In the genomic region with DNA sequence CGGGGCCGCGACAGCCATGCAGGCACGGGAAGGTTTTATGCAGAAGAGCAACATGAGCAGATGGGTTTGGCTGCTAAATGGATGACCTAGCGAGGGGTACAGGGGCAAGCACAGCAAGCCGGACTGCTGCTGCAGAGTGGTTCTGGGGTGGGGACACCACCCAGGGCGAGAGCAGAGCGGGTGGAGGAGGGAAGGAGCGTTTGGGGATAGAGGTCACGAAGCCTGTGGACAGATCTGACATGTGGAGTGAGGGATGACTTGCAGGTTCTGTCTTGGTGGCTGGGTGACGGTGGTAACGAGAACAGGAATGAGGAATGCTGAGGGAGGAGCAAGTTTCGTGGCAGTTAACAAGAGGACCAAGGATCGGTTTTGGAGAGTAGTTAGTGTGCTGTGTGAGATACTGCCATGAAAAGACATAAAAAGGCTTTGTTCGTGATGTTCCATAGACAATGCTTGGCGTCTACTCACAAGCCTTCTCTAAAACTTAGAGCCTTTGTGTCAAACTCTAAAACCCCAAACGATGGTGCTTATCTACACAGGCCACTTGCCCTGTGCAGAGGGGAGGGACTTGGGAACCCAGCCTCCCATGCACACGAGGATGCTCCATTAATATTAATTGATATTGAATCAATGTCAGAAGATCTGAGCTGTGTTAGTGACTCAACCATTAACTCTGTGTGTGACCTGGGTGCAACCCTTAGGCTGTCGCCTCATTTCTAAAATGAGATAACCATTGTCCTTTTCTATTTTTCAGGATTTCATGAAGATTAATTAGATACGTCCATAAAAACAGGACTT, we compare ENCODE assay signal across 1 cellular context.
A peak's percentile ranks its signal among the peaks of the same experiment; 100 is the strongest.
TF ChIP-seq lines count a peak whose summit lies in the region.

No MANE protein-coding gene starts in this region.

TF ChIP-seq in K562, 482 proteins besides CTCF, POLR2A, EP300 and RAD21 (continued from another document and continues in another):
- peak; percentile 37; the same call in 1 of the 2 replicates for TF ChIP-seq CREM (IDR thresholded peaks at IDR 0.05; ENCODE audit: low read depth)
- TF ChIP-seq, protein P1, sequence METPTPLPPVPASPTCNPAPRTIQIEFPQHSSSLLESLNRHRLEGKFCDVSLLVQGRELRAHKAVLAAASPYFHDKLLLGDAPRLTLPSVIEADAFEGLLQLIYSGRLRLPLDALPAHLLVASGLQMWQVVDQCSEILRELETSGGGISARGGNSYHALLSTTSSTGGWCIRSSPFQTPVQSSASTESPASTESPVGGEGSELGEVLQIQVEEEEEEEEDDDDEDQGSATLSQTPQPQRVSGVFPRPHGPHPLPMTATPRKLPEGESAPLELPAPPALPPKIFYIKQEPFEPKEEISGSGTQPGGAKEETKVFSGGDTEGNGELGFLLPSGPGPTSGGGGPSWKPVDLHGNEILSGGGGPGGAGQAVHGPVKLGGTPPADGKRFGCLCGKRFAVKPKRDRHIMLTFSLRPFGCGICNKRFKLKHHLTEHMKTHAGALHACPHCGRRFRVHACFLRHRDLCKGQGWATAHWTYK (CRISPR knock-in tag; IDR thresholded peaks at IDR 0.05) = no peak
- TF ChIP-seq PTRF (tag; IDR thresholded peaks at IDR 0.05) = no peak
- no peak for TF ChIP-seq NFYB (IDR thresholded peaks at IDR 0.05; ENCODE audit: extremely low read depth, insufficient read length)
- TF ChIP-seq SIX5 (IDR thresholded peaks at IDR 0.05; ENCODE audit: borderline replicate concordance in 1 of 2, insufficient read depth in 1 of 2, low read depth in 1 of 2, low read length in 2 of 2) = no peak
- peak; percentile 38 for TF ChIP-seq PBX2 (CRISPR knock-in tag; IDR thresholded peaks at IDR 0.05; ENCODE audit: low read depth)
- TF ChIP-seq PBX2 (tag; conservative IDR thresholded peaks at IDR 0.05; ENCODE audit: low read depth) = peak; percentile 95
- no peak for TF ChIP-seq ETV6 (IDR thresholded peaks at IDR 0.05; ENCODE audit: borderline replicate concordance in 1 of 2, low read depth in 2 of 2, low read length in 1 of 2)
- no peak for TF ChIP-seq ETV6 (CRISPR knock-in tag; IDR thresholded peaks at IDR 0.05; ENCODE audit: borderline replicate concordance)
- no peak; a peak in 1 of 4 replicates for TF ChIP-seq NRF1 (conservative IDR thresholded peaks at IDR 0.05 in 1 of 2, IDR thresholded peaks at IDR 0.05 in 1 of 2)
- TF ChIP-seq PYGO2 (tag; IDR thresholded peaks at IDR 0.05) = no peak
- 0 out of 2 replicates have a peak, but pooled peaks have one; percentile 9 for TF ChIP-seq RFX1 (IDR thresholded peaks at IDR 0.05)
- no peak for TF ChIP-seq ZNF79 (CRISPR knock-in tag; IDR thresholded peaks at IDR 0.05; ENCODE audit: low read depth)
- no peak for TF ChIP-seq NFXL1 (CRISPR knock-in tag; IDR thresholded peaks at IDR 0.05)
- TF ChIP-seq HNRNPLL (IDR thresholded peaks at IDR 0.05; ENCODE audit: low read depth, low read length, poor library complexity, severe bottlenecking) = no peak
- no peak for TF ChIP-seq HEY1 (CRISPR knock-in tag; IDR thresholded peaks at IDR 0.05; ENCODE audit: borderline replicate concordance)
- TF ChIP-seq NCOA6 (IDR thresholded peaks at IDR 0.05) = no peak
- TF ChIP-seq, protein P2, sequence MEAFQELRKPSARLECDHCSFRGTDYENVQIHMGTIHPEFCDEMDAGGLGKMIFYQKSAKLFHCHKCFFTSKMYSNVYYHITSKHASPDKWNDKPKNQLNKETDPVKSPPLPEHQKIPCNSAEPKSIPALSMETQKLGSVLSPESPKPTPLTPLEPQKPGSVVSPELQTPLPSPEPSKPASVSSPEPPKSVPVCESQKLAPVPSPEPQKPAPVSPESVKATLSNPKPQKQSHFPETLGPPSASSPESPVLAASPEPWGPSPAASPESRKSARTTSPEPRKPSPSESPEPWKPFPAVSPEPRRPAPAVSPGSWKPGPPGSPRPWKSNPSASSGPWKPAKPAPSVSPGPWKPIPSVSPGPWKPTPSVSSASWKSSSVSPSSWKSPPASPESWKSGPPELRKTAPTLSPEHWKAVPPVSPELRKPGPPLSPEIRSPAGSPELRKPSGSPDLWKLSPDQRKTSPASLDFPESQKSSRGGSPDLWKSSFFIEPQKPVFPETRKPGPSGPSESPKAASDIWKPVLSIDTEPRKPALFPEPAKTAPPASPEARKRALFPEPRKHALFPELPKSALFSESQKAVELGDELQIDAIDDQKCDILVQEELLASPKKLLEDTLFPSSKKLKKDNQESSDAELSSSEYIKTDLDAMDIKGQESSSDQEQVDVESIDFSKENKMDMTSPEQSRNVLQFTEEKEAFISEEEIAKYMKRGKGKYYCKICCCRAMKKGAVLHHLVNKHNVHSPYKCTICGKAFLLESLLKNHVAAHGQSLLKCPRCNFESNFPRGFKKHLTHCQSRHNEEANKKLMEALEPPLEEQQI (IDR thresholded peaks at IDR 0.05) = peak; percentile 60; the same call in 1 of the 2 replicates
- TF ChIP-seq NR1H2 (CRISPR knock-in tag; IDR thresholded peaks at IDR 0.05) = no peak
- no peak for TF ChIP-seq MIER1 (IDR thresholded peaks at IDR 0.05; ENCODE audit: low read depth)
- TF ChIP-seq THRAP3 (IDR thresholded peaks at IDR 0.05; ENCODE audit: borderline replicate concordance) = no peak
- TF ChIP-seq FOXA3 (CRISPR knock-in tag; conservative IDR thresholded peaks at IDR 0.05 in 1 of 2, IDR thresholded peaks at IDR 0.05 in 1 of 2) = no peak
- TF ChIP-seq ELF1 (tag; IDR thresholded peaks at IDR 0.05) = no peak
- TF ChIP-seq NR3C1 (CRISPR knock-in tag; IDR thresholded peaks at IDR 0.05) = no peak
- TF ChIP-seq GMEB1 (CRISPR knock-in tag; IDR thresholded peaks at IDR 0.05) = no peak
- no peak for TF ChIP-seq ZHX1 (conservative IDR thresholded peaks at IDR 0.05; ENCODE audit: low read length)
- no peak for TF ChIP-seq NFIC (IDR thresholded peaks at IDR 0.05)
- TF ChIP-seq TEAD2 (tag; IDR thresholded peaks at IDR 0.05) = no peak
- TF ChIP-seq ADNP (tag; IDR thresholded peaks at IDR 0.05) = no peak
- TF ChIP-seq TRIM28 (IDR thresholded peaks at IDR 0.05) = peak; percentile 73; the same call in 1 of the 2 replicates
- peak; percentile 60; the same call in 1 of the 2 replicates for TF ChIP-seq MYC (IDR thresholded peaks at IDR 0.05; ENCODE audit: low read depth, low read length)
- no peak for TF ChIP-seq MYC (CRISPR knock-in tag; IDR thresholded peaks at IDR 0.05; ENCODE audit: borderline replicate concordance, low read depth)
- TF ChIP-seq SMC3 (conservative IDR thresholded peaks at IDR 0.05; ENCODE audit: insufficient read depth, low read depth, low read length) = no peak
- TF ChIP-seq TAL1 (IDR thresholded peaks at IDR 0.05) = peak; percentile 70; the same call in 1 of the 2 replicates
- TF ChIP-seq RBM14 (IDR thresholded peaks at IDR 0.05; ENCODE audit: borderline replicate concordance, insufficient read depth, low read depth, low read length) = no peak
- no peak for TF ChIP-seq BDP1 (IDR thresholded peaks at IDR 0.05; ENCODE audit: insufficient read depth, insufficient read length)
- TF ChIP-seq MNT (conservative IDR thresholded peaks at IDR 0.05) = peak; percentile 68 to 76
- TF ChIP-seq NR4A1 (CRISPR knock-in tag; IDR thresholded peaks at IDR 0.05) = no peak
- peak; percentile 82 for TF ChIP-seq NR4A1 (tag; IDR thresholded peaks at IDR 0.05)
- TF ChIP-seq ZNF511 (CRISPR knock-in tag; IDR thresholded peaks at IDR 0.05) = no peak
- TF ChIP-seq, protein P3, sequence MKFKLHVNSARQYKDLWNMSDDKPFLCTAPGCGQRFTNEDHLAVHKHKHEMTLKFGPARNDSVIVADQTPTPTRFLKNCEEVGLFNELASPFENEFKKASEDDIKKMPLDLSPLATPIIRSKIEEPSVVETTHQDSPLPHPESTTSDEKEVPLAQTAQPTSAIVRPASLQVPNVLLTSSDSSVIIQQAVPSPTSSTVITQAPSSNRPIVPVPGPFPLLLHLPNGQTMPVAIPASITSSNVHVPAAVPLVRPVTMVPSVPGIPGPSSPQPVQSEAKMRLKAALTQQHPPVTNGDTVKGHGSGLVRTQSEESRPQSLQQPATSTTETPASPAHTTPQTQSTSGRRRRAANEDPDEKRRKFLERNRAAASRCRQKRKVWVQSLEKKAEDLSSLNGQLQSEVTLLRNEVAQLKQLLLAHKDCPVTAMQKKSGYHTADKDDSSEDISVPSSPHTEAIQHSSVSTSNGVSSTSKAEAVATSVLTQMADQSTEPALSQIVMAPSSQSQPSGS (CRISPR knock-in tag; IDR thresholded peaks at IDR 0.05) = no peak
- no peak for TF ChIP-seq HLTF (IDR thresholded peaks at IDR 0.05)
- TF ChIP-seq BCOR (IDR thresholded peaks at IDR 0.05) = no peak
- no peak for TF ChIP-seq OTX1 (CRISPR knock-in tag; IDR thresholded peaks at IDR 0.05)
- peak; percentile 84 for TF ChIP-seq NR2C1 (IDR thresholded peaks at IDR 0.05)
- TF ChIP-seq NR2C1 (tag; IDR thresholded peaks at IDR 0.05) = peak; percentile 83
- TF ChIP-seq HDAC6 (IDR thresholded peaks at IDR 0.05; ENCODE audit: low read depth, low read length) = no peak
- TF ChIP-seq TAF15 (IDR thresholded peaks at IDR 0.05; ENCODE audit: low read depth, low read length) = no peak
- TF ChIP-seq, protein P4, sequence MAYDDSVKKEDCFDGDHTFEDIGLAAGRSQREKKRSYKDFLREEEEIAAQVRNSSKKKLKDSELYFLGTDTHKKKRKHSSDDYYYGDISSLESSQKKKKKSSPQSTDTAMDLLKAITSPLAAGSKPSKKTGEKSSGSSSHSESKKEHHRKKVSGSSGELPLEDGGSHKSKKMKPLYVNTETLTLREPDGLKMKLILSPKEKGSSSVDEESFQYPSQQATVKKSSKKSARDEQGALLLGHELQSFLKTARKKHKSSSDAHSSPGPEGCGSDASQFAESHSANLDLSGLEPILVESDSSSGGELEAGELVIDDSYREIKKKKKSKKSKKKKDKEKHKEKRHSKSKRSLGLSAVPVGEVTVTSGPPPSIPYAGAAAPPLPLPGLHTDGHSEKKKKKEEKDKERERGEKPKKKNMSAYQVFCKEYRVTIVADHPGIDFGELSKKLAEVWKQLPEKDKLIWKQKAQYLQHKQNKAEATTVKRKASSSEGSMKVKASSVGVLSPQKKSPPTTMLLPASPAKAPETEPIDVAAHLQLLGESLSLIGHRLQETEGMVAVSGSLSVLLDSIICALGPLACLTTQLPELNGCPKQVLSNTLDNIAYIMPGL (CRISPR knock-in tag; IDR thresholded peaks at IDR 0.05) = no peak
- TF ChIP-seq GABPA (tag; conservative IDR thresholded peaks at IDR 0.05; ENCODE audit: low read depth) = no peak
